In the genomic region with DNA sequence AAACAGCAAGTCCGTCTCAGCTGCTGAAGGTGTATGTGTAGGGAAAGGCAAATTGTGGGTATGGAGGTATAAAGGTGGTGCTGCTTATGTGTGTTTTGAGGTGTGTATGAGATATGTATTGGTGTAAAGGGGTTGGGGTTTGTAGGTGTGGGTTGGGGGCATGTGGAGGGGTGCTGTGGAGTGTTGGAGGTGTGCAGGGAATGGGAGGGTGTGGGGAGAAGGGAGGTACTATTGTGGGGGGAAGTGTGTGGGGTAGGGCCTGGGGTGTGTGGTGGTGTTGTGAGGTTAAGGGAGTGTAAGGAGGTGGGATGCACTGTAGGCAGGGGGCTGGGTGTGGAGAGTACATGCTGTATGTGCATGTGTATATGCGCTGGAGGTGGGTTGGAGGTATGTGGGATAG, we compare ENCODE assay signal across 8 cellular contexts. TPM values are rescaled to one million over a fixed set of nuclear protein-coding genes. Genes with fewer than 3 reads are reported as not detected.
DNase-seq lines count a peak whose midpoint lies in the region; ATAC-seq and TF ChIP-seq lines count a peak whose summit lies in the region.

No MANE protein-coding gene starts in this region.

- peak overlapping the region; percentile 35 for H2BK12ac ChIP-seq in trophoblast cell (ENCODE audit: low read length)

- H3K4ac ChIP-seq in trophoblast cell (ENCODE audit: low read depth, low read length) = peak overlapping the region; percentile 46

- WGBS in trophoblast cell (ENCODE audit: extremely low coverage, insufficient coverage, insufficient read length) = no CpG with 5 or more reads among the region's 2 CpGs

- H2AK5ac ChIP-seq in trophoblast cell (ENCODE audit: low read length) = peak overlapping the region; percentile 37

- peaks cover 0 to 18% (median 8%) of the 10 kb centered on the region in 3 donors for H3K36me3 Mint-ChIP-seq in CD8-positive, alpha-beta memory T cell
- H3K36me3 Mint-ChIP-seq in WTC11 = peaks cover 24% of the 10 kb centered on the region

- no peak overlapping the region for H3K9ac ChIP-seq in trophoblast cell (ENCODE audit: low read length)

- peak overlapping the region; percentile 27 for H3K4me2 ChIP-seq in trophoblast cell (ENCODE audit: low read length)

- no peak overlapping the region for H2BK120ac ChIP-seq in trophoblast cell (ENCODE audit: insufficient read depth, low read length, poor library complexity)

- H3K79me2 ChIP-seq in trophoblast cell (ENCODE audit: control insufficient read depth, insufficient read depth, low read length, poor library complexity) = peaks cover 23% of the 10 kb centered on the region

- H2BK5ac ChIP-seq in trophoblast cell (ENCODE audit: low read depth, low read length, poor library complexity) = peak overlapping the region; percentile 34

- peaks cover 8% of the 10 kb centered on the region for H3K79me1 ChIP-seq in trophoblast cell (ENCODE audit: low read length)

- no peak overlapping the region for H4K12ac ChIP-seq in trophoblast cell (ENCODE audit: low read depth, low read length)

- no peaks in the 10 kb centered on the region for H3K9me3 ChIP-seq in CD8-positive, alpha-beta memory T cell (ENCODE audit: low read length)
- H3K9me3 ChIP-seq in trophoblast cell (ENCODE audit: insufficient read depth, low read depth, low read length) = no peaks in the 10 kb centered on the region

- in situ Hi-C loops in ACHN (cut with HindIII; ENCODE audit: low pct_ligation_motif_present, low pct_unique_long_range_greater_than_20kb, low sequenced_read_pairs) = no loop called here

- no peaks in the 10 kb centered on the region for H3K27me3 ChIP-seq in CD8-positive, alpha-beta memory T cell (ENCODE audit: insufficient read depth, low read length, poor library complexity, severe bottlenecking)
- H3K27me3 ChIP-seq in foreskin keratinocyte = no peaks in the 10 kb centered on the region
- no peaks in the 10 kb centered on the region for H3K27me3 ChIP-seq in trophoblast cell (ENCODE audit: insufficient read depth, low read length)

- H3K4me1 Mint-ChIP-seq in CD8-positive, alpha-beta memory T cell = peaks cover 70 to 86% (median 82%) of the 10 kb centered on the region in 3 donors
- H3K4me1 Mint-ChIP-seq in WTC11 = peaks cover 36% of the 10 kb centered on the region

- DNase-seq in CD8-positive, alpha-beta memory T cell = no peak
- DNase-seq in WTC11 (ENCODE audit: low spot score) = no peak
- no peak for DNase-seq in foreskin keratinocyte
- no peak for DNase-seq in trophoblast cell
- no peak for DNase-seq in NCI-H526 treated with DMSO at 0.1 percent for 48 hours (lab: John Stamatoyannopoulos, UW)
- no peak for DNase-seq in islet precursor cell
- no peak for DNase-seq in ACHN

- H3K14ac ChIP-seq in trophoblast cell (ENCODE audit: low read length) = peak overlapping the region; percentile 13

- H3K4me1 ChIP-seq in CD8-positive, alpha-beta memory T cell (ENCODE audit: insufficient read depth, low read length) = peaks cover 74% of the 10 kb centered on the region
- H3K4me1 ChIP-seq in foreskin keratinocyte (peaks cover 19% of the 10 kb centered on the region), trophoblast cell (ENCODE audit: control insufficient read depth in 1 of 2, insufficient read depth in 2 of 2, low read length in 2 of 2) (peaks cover 35% of the 10 kb centered on the region in 2 experiments)

- H3K36me3 ChIP-seq in CD8-positive, alpha-beta memory T cell (ENCODE audit: insufficient read depth, low read length) = peaks cover 3% of the 10 kb centered on the region
- H3K36me3 ChIP-seq in trophoblast cell (ENCODE audit: control insufficient read depth in 1 of 2, insufficient read depth in 2 of 2, low read length in 2 of 2) = peaks cover under 1 to 2% of the 10 kb centered on the region in 2 experiments

- CTCF ChIA-PET in CD8-positive, alpha-beta memory T cell (lab: Charles Lee) = interaction anchor here (0.8 kb wide), 1 partner anchor 14 kb away, joined by 3 read pairs; no protein-coding TSS in a partner anchor
- CTCF ChIA-PET in WTC11 (lab: Charles Lee) = interaction anchor here (1.0 kb wide), 1 partner anchor 51 kb away, joined by 3 read pairs; no protein-coding TSS in a partner anchor

- H3K9me3 Mint-ChIP-seq in CD8-positive, alpha-beta memory T cell = no peaks in the 10 kb centered on the region
- peaks cover 6% of the 10 kb centered on the region for H3K9me3 Mint-ChIP-seq in WTC11

- peak overlapping the region; percentile 60 for H4K91ac ChIP-seq in trophoblast cell (ENCODE audit: low read depth, low read length)

- no peak overlapping the region for H3K18ac ChIP-seq in trophoblast cell (ENCODE audit: low read length)

- H3K27ac Mint-ChIP-seq in CD8-positive, alpha-beta memory T cell = peak overlapping the region; percentile 52 to 97 (median 92)
- H3K27ac Mint-ChIP-seq in WTC11 = peak overlapping the region; percentile 77

- H3K23ac ChIP-seq in trophoblast cell (ENCODE audit: low read length) = no peak overlapping the region

- no peak overlapping the region for H3K27ac ChIP-seq in CD8-positive, alpha-beta memory T cell (ENCODE audit: low read depth, low read length)
- H3K27ac ChIP-seq in foreskin keratinocyte (peak overlapping the region; percentile 63), trophoblast cell (ENCODE audit: low read depth, low read length) (peak overlapping the region; percentile 75)

- H4K8ac ChIP-seq in trophoblast cell (ENCODE audit: low read depth, low read length) = no peak overlapping the region

- TF ChIP-seq CTCF in WTC11 (IDR thresholded peaks at IDR 0.05) = no peak
- TF ChIP-seq CTCF in foreskin keratinocyte (conservative IDR thresholded peaks at IDR 0.05) = no peak

- ATAC-seq in WTC11 (no peak), foreskin keratinocyte (no peak), GM21723 (IDR thresholded peaks at IDR 0.05; ENCODE audit: unreplicated experiment) (no peak)

- H3K4me3 ChIP-seq in CD8-positive, alpha-beta memory T cell (ENCODE audit: low read length) = no peak overlapping the region
- H3K4me3 ChIP-seq in trophoblast cell (ENCODE audit: low read depth, low read length) = peak overlapping the region; percentile 18

- peak overlapping the region; percentile 23 for H2AFZ ChIP-seq in trophoblast cell (ENCODE audit: insufficient read depth, low read length, poor library complexity)

- POLR2A ChIA-PET in CD8-positive, alpha-beta memory T cell (lab: Charles Lee) = no interaction called here
- POLR2A ChIA-PET in WTC11 (lab: Charles Lee) = interaction anchor here (0.7 kb wide), 1 partner anchor 497 kb away, joined by 4 read pairs; no protein-coding TSS in a partner anchor

- no peaks in the 10 kb centered on the region for H3K27me3 Mint-ChIP-seq in CD8-positive, alpha-beta memory T cell
- H3K27me3 Mint-ChIP-seq in WTC11 (ENCODE audit: low read depth) = no peaks in the 10 kb centered on the region

- H3K4me3 Mint-ChIP-seq in CD8-positive, alpha-beta memory T cell = peak overlapping the region in 2 of 7 donors; percentile 1 to 42
- H3K4me3 Mint-ChIP-seq in WTC11 = no peak overlapping the region

TF ChIP-seq in WTC11, 78 proteins besides CTCF, POLR2A, EP300 and RAD21 (continues in another document):
- no peak for TF ChIP-seq ERG (CRISPR knock-in tag; IDR thresholded peaks at IDR 0.05)
- TF ChIP-seq RORB (CRISPR knock-in tag; IDR thresholded peaks at IDR 0.05) = no peak
- no peak for TF ChIP-seq EMX1 (CRISPR knock-in tag; IDR thresholded peaks at IDR 0.05)
- TF ChIP-seq TCF7 (CRISPR knock-in tag; IDR thresholded peaks at IDR 0.05; ENCODE audit: low read depth) = no peak
- no peak for TF ChIP-seq GABPB1 (CRISPR knock-in tag; IDR thresholded peaks at IDR 0.05)
- no peak for TF ChIP-seq ATF2 (CRISPR knock-in tag; IDR thresholded peaks at IDR 0.05; ENCODE audit: borderline replicate concordance, low read depth)

RNA-seq across cellular contexts. Expression of gene CCDC12, which starts 15.7 kb away (rescaled TPM):
- total RNA-seq in CD8-positive, alpha-beta memory T cell = 10 to 100 TPM; 56.4 to 59.8 TPM
- polyA plus RNA-seq in CD8-positive, alpha-beta memory T cell = 114 TPM
- total RNA-seq in WTC11 (2021) (50.3 to 59.1 TPM (median 55.9 TPM) in 3 replicates), foreskin keratinocyte (35.6 and 42.5 TPM in 2 replicates)
- 65.0 and 67.0 TPM in 2 replicates for polyA plus RNA-seq in foreskin keratinocyte
- polyA plus RNA-seq in trophoblast cell (2013) = 47.9 and 48.1 TPM in 2 replicates

RNA-seq across cellular contexts. Expression of gene NBEAL2, which starts 18.7 kb away (rescaled TPM):
- total RNA-seq in CD8-positive, alpha-beta memory T cell = 10 to 100 TPM; 76.2 to 83.5 TPM
- 12.8 TPM for polyA plus RNA-seq in CD8-positive, alpha-beta memory T cell
- total RNA-seq in WTC11 (2021) (64.0 to 80.0 TPM (median 64.3 TPM) in 3 replicates), foreskin keratinocyte (45.0 and 46.9 TPM in 2 replicates)
- polyA plus RNA-seq in foreskin keratinocyte = 34.1 and 36.8 TPM in 2 replicates
- polyA plus RNA-seq in trophoblast cell (2013) = 18.1 and 18.9 TPM in 2 replicates
